14 cellular contexts compared by ENCODE assay signal in genomic region chr17:8366231-8366630, GRCh38. TPM values are rescaled to one million over a fixed set of nuclear protein-coding genes. Genes with fewer than 3 reads are reported as not detected.
A peak's percentile ranks its signal among the peaks of the same experiment; 100 is the strongest.
DNase-seq lines count a peak whose midpoint lies in the region; ATAC-seq, FAIRE-seq and TF ChIP-seq lines count a peak whose summit lies in the region.
"Had no signal": no experiment of that assay in that cellular context is flagged by ENCODE, and none has a peak within 500 bp of the region (broad histone marks: within the 10 kb centered on the region; RNA-seq: fewer than 3 reads in every experiment).

No MANE protein-coding gene starts in this region.

- no peak for DNase-seq in A549 (ENCODE audit: low read depth in 1 of 2, low spot score in 1 of 2)
- peak; percentile 84 for DNase-seq in IMR-90
- DNase-seq in coronary artery (ENCODE audit: low spot score) = peak; percentile 53
- DNase-seq in kidney tubule cell (ENCODE audit: low spot score) = peak; percentile 79
- no peak for DNase-seq in OCI-LY7 (ENCODE audit: low spot score)
- DNase-seq in mesendoderm = no peak
- DNase-seq: activated naive CD4-positive, alpha-beta T cell; AML-193; NCI-H1417; transverse colon had no signal

- no peak overlapping the region for H2BK120ac ChIP-seq in IMR-90 (ENCODE audit: low read depth, low read length)
- no peak overlapping the region for H2BK120ac ChIP-seq in mesendoderm (ENCODE audit: low read depth, low read length)

- no peak overlapping the region for H3K4me3 ChIP-seq in A549
- no peak overlapping the region for H3K4me3 ChIP-seq in IMR-90 (ENCODE audit: insufficient read depth, low read depth, low read length)
- no peak overlapping the region for H3K4me3 ChIP-seq in coronary artery
- no peak overlapping the region for H3K4me3 ChIP-seq in OCI-LY7 (ENCODE audit: low read depth, low read length, poor library complexity, severe bottlenecking)
- H3K4me3 ChIP-seq in mesendoderm (ENCODE audit: low read length) = no peak overlapping the region
- H3K4me3 ChIP-seq: skin epidermis, transverse colon had no signal

- H2BK5ac ChIP-seq in IMR-90 (ENCODE audit: low read depth, low read length, poor library complexity, severe bottlenecking) = peak overlapping the region; percentile 36
- H2BK5ac ChIP-seq in mesendoderm (ENCODE audit: low read length) = no peak overlapping the region

- H3K79me1 ChIP-seq in IMR-90 (ENCODE audit: low read depth in 1 of 2, low read length in 2 of 2) (peaks cover 5 to 15% of the 10 kb centered on the region in 2 experiments), mesendoderm (ENCODE audit: low read length) (no peaks in the 10 kb centered on the region)

- peak overlapping the region; percentile 71; the same call in 1 of the 2 replicates for H4K91ac ChIP-seq in IMR-90 (ENCODE audit: insufficient read depth, low read depth, low read length)

- no peak overlapping the region for H3K27ac ChIP-seq in A549
- peak overlapping the region; percentile 78; the same call in 1 of the 2 replicates for H3K27ac ChIP-seq in IMR-90 (ENCODE audit: insufficient read depth, low read length)
- no peak overlapping the region for H3K27ac ChIP-seq in coronary artery
- no peak overlapping the region for H3K27ac ChIP-seq in OCI-LY7 (ENCODE audit: low read depth, low read length, poor library complexity, severe bottlenecking)
- H3K27ac ChIP-seq in mesendoderm (ENCODE audit: low read depth, low read length) = no peak overlapping the region

- no peak overlapping the region for H3K14ac ChIP-seq in IMR-90 (replicated peaks; ENCODE audit: low read depth, low read length)

- H4K8ac ChIP-seq in IMR-90 (ENCODE audit: low read depth in 2 of 2, low read length in 2 of 2) = peak overlapping the region in 1 of 2 experiments; percentile 65; a peak in 1 of 4 replicates
- H4K8ac ChIP-seq in mesendoderm (ENCODE audit: low read depth, low read length) = no peak overlapping the region

- H3K27me3 ChIP-seq in IMR-90 (ENCODE audit: control insufficient read depth, insufficient read depth, low read length) (no peaks in the 10 kb centered on the region), mesendoderm (ENCODE audit: insufficient read depth, low read length, poor library complexity) (no peaks in the 10 kb centered on the region)
- H3K27me3 ChIP-seq: transverse colon had no signal

- TF ChIP-seq CTCF in A549 (IDR thresholded peaks at IDR 0.05) = no peak
- no peak for TF ChIP-seq CTCF in IMR-90 (conservative IDR thresholded peaks at IDR 0.05; ENCODE audit: low read depth, low read length)
- TF ChIP-seq CTCF in coronary artery (IDR thresholded peaks at IDR 0.05) = no peak
- TF ChIP-seq CTCF in OCI-LY7 (conservative IDR thresholded peaks at IDR 0.05; ENCODE audit: low read length) = no peak

- TF ChIP-seq EP300 in A549 (IDR thresholded peaks at IDR 0.05) = no peak

- H4K20me1 ChIP-seq in IMR-90 (ENCODE audit: insufficient read depth, low read length) (no peaks in the 10 kb centered on the region; the same call in 1 of the 2 replicates), OCI-LY7 (ENCODE audit: insufficient read depth, low read length) (no peaks in the 10 kb centered on the region)

- H2AK9ac ChIP-seq in IMR-90 (replicated peaks; ENCODE audit: low read depth, low read length, poor library complexity) = no peak overlapping the region

- H2BK20ac ChIP-seq in IMR-90 (ENCODE audit: low read depth, low read length) = no peak overlapping the region

- BruUV-seq in IMR-90 (replicated peaks; lab: Mats Ljungman, UMichigan) = no TSS peak
- no TSS peak for BruUV-seq in OCI-LY7 (replicated peaks; lab: Mats Ljungman, UMichigan)

- H2BK15ac ChIP-seq in IMR-90 (ENCODE audit: low read depth, low read length) = no peak overlapping the region
- H2BK15ac ChIP-seq in mesendoderm (replicated peaks; ENCODE audit: low read depth) = no peak overlapping the region

- in situ Hi-C loops in IMR-90 (cut with MboI; ENCODE audit: low sequenced_read_pairs) = no loop called here

- CTCF ChIA-PET in A549 (lab: Yijun Ruan, JAX) (interaction anchor here (1.6 kb wide), 1 partner anchor 11 kb away, joined by 6 read pairs; the partner anchor contains the start of gene KRABD2), IMR-90 (lab: Yijun Ruan, JAX) (no interaction called here), OCI-LY7 (lab: Charles Lee; ENCODE audit: unreplicated experiment) (no interaction called here)

- H3K36me3 ChIP-seq in IMR-90 (ENCODE audit: control insufficient read depth, insufficient read depth, low read length) = peaks cover 15% of the 10 kb centered on the region
- peaks cover 6% of the 10 kb centered on the region; the same call in 1 of the 2 replicates for H3K36me3 ChIP-seq in OCI-LY7 (ENCODE audit: insufficient read depth, low read length)
- H3K36me3 ChIP-seq in mesendoderm (ENCODE audit: control insufficient read depth, insufficient read depth, low read length) = peaks cover 1% of the 10 kb centered on the region

- ATAC-seq in A549 = peak; percentile 74 to 78
- ATAC-seq in IMR-90 (ENCODE audit: low read depth) = peak; percentile 66
- no peak for ATAC-seq in HG03354 (IDR thresholded peaks at IDR 0.05; ENCODE audit: poor library complexity, severe bottlenecking, unreplicated experiment)
- ATAC-seq in HG03280 (IDR thresholded peaks at IDR 0.05; ENCODE audit: unreplicated experiment) = no peak

- H3K18ac ChIP-seq in IMR-90 (ENCODE audit: low read depth, low read length) = no peak overlapping the region
- H3K18ac ChIP-seq in mesendoderm (ENCODE audit: low read length) = no peak overlapping the region

- peaks cover 16% of the 10 kb centered on the region for H3K9me1 ChIP-seq in IMR-90 (ENCODE audit: insufficient read depth, low read length)

- H2AFZ ChIP-seq in IMR-90 (replicated peaks; ENCODE audit: low read length, poor library complexity) (no peak overlapping the region), OCI-LY7 (ENCODE audit: low read length) (no peak overlapping the region)

- dilution Hi-C loops in IMR-90 (cut with HindIII; ENCODE audit: low sequenced_read_pairs, unreplicated experiment) = no loop called here

- H3K4me1 ChIP-seq in A549 (peaks cover 6% of the 10 kb centered on the region), IMR-90 (ENCODE audit: control insufficient read depth, insufficient read depth, low read length) (peaks cover 20% of the 10 kb centered on the region), OCI-LY7 (ENCODE audit: insufficient read depth, low read length, poor library complexity, severe bottlenecking) (no peaks in the 10 kb centered on the region), mesendoderm (ENCODE audit: control insufficient read depth, low read depth, low read length) (peaks cover under 1% of the 10 kb centered on the region)

- H3K9ac ChIP-seq in IMR-90 (ENCODE audit: low read depth, low read length) (no peak overlapping the region), mesendoderm (ENCODE audit: low read length) (no peak overlapping the region)

- H3K4ac ChIP-seq in IMR-90 (ENCODE audit: low read depth, low read length) (0 out of 2 replicates have a peak overlapping the region, but pooled peaks have one; percentile 60), mesendoderm (ENCODE audit: low read depth, low read length) (no peak overlapping the region)

- H3K4me2 ChIP-seq in A549 (peak overlapping the region; percentile 21; the same call in 1 of the 3 replicates), IMR-90 (ENCODE audit: low read depth, low read length) (peak overlapping the region; percentile 45), OCI-LY7 (ENCODE audit: low read length) (no peak overlapping the region), mesendoderm (ENCODE audit: low read length) (no peak overlapping the region)

- no peak for FAIRE-seq in A549 (lab: Jason Lieb, UNC)
- FAIRE-seq: GM18507 had no signal

- H4K5ac ChIP-seq in IMR-90 (ENCODE audit: low read depth, low read length) (peak overlapping the region; percentile 45), mesendoderm (ENCODE audit: low read length) (no peak overlapping the region)

- no peaks in the 10 kb centered on the region for H3K9me3 ChIP-seq in A549
- no peaks in the 10 kb centered on the region for H3K9me3 ChIP-seq in IMR-90 (ENCODE audit: control insufficient read depth, insufficient read depth, low read length)
- no peaks in the 10 kb centered on the region for H3K9me3 ChIP-seq in OCI-LY7 (ENCODE audit: low read length)
- H3K9me3 ChIP-seq: transverse colon had no signal

- TF ChIP-seq RAD21 in A549 (conservative IDR thresholded peaks at IDR 0.05 in 1 of 2, IDR thresholded peaks at IDR 0.05 in 1 of 2) (no peak), IMR-90 (IDR thresholded peaks at IDR 0.05; ENCODE audit: low read length) (no peak)

- H3K23ac ChIP-seq in IMR-90 (ENCODE audit: low read depth, low read length) = no peak overlapping the region
- H3K23ac ChIP-seq in mesendoderm (ENCODE audit: low read length) = no peak overlapping the region

- intact Hi-C loops in IMR-90 (cut with micrococcal nuclease) = no loop called here
- intact Hi-C loops in OCI-LY7 (cut with micrococcal nuclease; ENCODE audit: unreplicated experiment) = no loop called here

- no peaks in the 10 kb centered on the region for H3K9me2 ChIP-seq in OCI-LY7 (ENCODE audit: insufficient read depth, low read length)

- WGBS in A549 (ENCODE audit: missing lambda C conversion rate) = 48% methylated on average over 2 of the region's 2 CpGs
- WGBS in IMR-90 (ENCODE audit: extremely low coverage in 2 of 2, insufficient read length in 1 of 2), 2 experiments = no CpG with 5 or more reads among the region's 2 CpGs
- WGBS in mesendoderm (ENCODE audit: extremely low coverage, insufficient coverage, low lambda C conversion rate) = no CpG with 5 or more reads among the region's 2 CpGs

- H3K56ac ChIP-seq in IMR-90 (ENCODE audit: extremely low read depth, insufficient read depth, low read length) (no peak overlapping the region), mesendoderm (ENCODE audit: low read length) (no peak overlapping the region)

- no peak for TF ChIP-seq POLR2A in A549 (IDR thresholded peaks at IDR 0.05; ENCODE audit: low read length)
- TF ChIP-seq POLR2A in IMR-90 (IDR thresholded peaks at IDR 0.05; ENCODE audit: low read depth, low read length) = no peak

- H3K79me2 ChIP-seq in OCI-LY7 (ENCODE audit: insufficient read depth, low read depth, low read length) (no peaks in the 10 kb centered on the region), mesendoderm (ENCODE audit: control insufficient read depth, insufficient read depth, low read length) (no peaks in the 10 kb centered on the region)

- POLR2A ChIA-PET in A549 (lab: Yijun Ruan, JAX) (no interaction called here), IMR-90 (lab: Charles Lee; ENCODE audit: unreplicated experiment) (no interaction called here), OCI-LY7 (lab: Charles Lee) (no interaction called here)

- H2AK5ac ChIP-seq in IMR-90 (ENCODE audit: low read depth, low read length) (0 out of 2 replicates have a peak overlapping the region, but pooled peaks have one; percentile 47), mesendoderm (ENCODE audit: low read length) (no peak overlapping the region)

RNA-seq across cellular contexts. Expression of gene RPL26, which starts 16.8 kb away (rescaled TPM):
- polyA plus RNA-seq in A549 (2011; rRNA removed) (6,286 and 7,141 TPM in 2 replicates), A549 (2017; fragmentation: RNase III; extraction: RNeasy Plus Mini Kit Qiagen cat#74134 plus additional on column Dnase treatment) (5,521 to 6,159 TPM (median 5,591 TPM) in 3 replicates), IMR-90 (2012; rRNA removed) (3,797 and 4,763 TPM in 2 replicates)
- polyA plus RNA-seq in A549 (2012; cell fraction: cytosol; rRNA removed) = 3,627 and 5,145 TPM in 2 replicates
- 762 and 1,293 TPM in 2 replicates for polyA plus RNA-seq in A549 (2012; cell fraction: nucleus; rRNA removed)
- 905 and 1,060 TPM in 2 replicates for polyA minus RNA-seq in A549 (2011; rRNA and poly(A)+ RNA removed)
- total RNA-seq in IMR-90 (2012; rRNA removed) (5,013 and 5,721 TPM in 2 replicates), OCI-LY7 (2022) (3,139 and 3,331 TPM in 2 replicates)
- 1,326 and 3,570 TPM in 2 replicates for polyA plus RNA-seq in IMR-90 (2012; cell fraction: cytosol; rRNA removed)
- 132 and 1,784 TPM in 2 replicates for polyA plus RNA-seq in IMR-90 (2012; cell fraction: nucleus; rRNA removed; ENCODE audit: low replicate concordance)
- 4,013 and 5,038 TPM in 2 replicates for total RNA-seq in OCI-LY7 (2014; rRNA removed; shearing (Covaris generic))
- polyA plus RNA-seq in mesendoderm (2013, experiment 1 of 2) = 6,705 TPM
- 6,705 TPM for polyA plus RNA-seq in mesendoderm (2013, experiment 2 of 2)

RNA-seq across cellular contexts. Expression of gene ODF4, which starts 26.6 kb away (rescaled TPM):
- polyA plus RNA-seq in A549 (2011; rRNA removed) (not detected in 2 replicates), A549 (2017; fragmentation: RNase III; extraction: RNeasy Plus Mini Kit Qiagen cat#74134 plus additional on column Dnase treatment) (not detected in 3 replicates), IMR-90 (2012; rRNA removed) (not detected in 2 replicates)
- polyA plus RNA-seq in A549 (2012; cell fraction: cytosol; rRNA removed) = not detected in 2 replicates
- not detected in 2 replicates for polyA plus RNA-seq in A549 (2012; cell fraction: nucleus; rRNA removed)
- polyA minus RNA-seq in A549 (2011; rRNA and poly(A)+ RNA removed) = not detected in 2 replicates
- total RNA-seq in IMR-90 (2012; rRNA removed) (not detected in 2 replicates), OCI-LY7 (2022) (not detected in 2 replicates)
- not detected in 2 replicates for polyA plus RNA-seq in IMR-90 (2012; cell fraction: cytosol; rRNA removed)
- not detected in 2 replicates for polyA plus RNA-seq in IMR-90 (2012; cell fraction: nucleus; rRNA removed; ENCODE audit: low replicate concordance)
- total RNA-seq in OCI-LY7 (2014; rRNA removed; shearing (Covaris generic)) = not detected in 2 replicates
- polyA plus RNA-seq in mesendoderm (2013, experiment 1 of 2) = not detected
- polyA plus RNA-seq in mesendoderm (2013, experiment 2 of 2) = not detected
- total RNA-seq: transverse colon had no signal

RNA-seq across cellular contexts. Expression of gene RNF222, which starts 31.4 kb away (rescaled TPM):
- polyA plus RNA-seq in A549 (2011; rRNA removed) (not detected in 2 replicates), A549 (2017; fragmentation: RNase III; extraction: RNeasy Plus Mini Kit Qiagen cat#74134 plus additional on column Dnase treatment) (not detected in 3 replicates), IMR-90 (2012; rRNA removed) (not detected in 2 replicates)
- 0.01 TPM in 1 of 2 replicates, not detected in the other for polyA plus RNA-seq in A549 (2012; cell fraction: cytosol; rRNA removed)
- 0.01 TPM in 1 of 2 replicates, not detected in the other for polyA plus RNA-seq in A549 (2012; cell fraction: nucleus; rRNA removed)
- not detected in 2 replicates for polyA minus RNA-seq in A549 (2011; rRNA and poly(A)+ RNA removed)
- total RNA-seq in IMR-90 (2012; rRNA removed) (not detected in 2 replicates), OCI-LY7 (2022) (0.15 TPM in 2 replicates)
- not detected in 2 replicates for polyA plus RNA-seq in IMR-90 (2012; cell fraction: cytosol; rRNA removed)
- polyA plus RNA-seq in IMR-90 (2012; cell fraction: nucleus; rRNA removed; ENCODE audit: low replicate concordance) = 0.03 TPM in 1 of 2 replicates, not detected in the other
- total RNA-seq in OCI-LY7 (2014; rRNA removed; shearing (Covaris generic)) = 0.06 TPM in 1 of 2 replicates, not detected in the other
- polyA plus RNA-seq in mesendoderm (2013, experiment 1 of 2) = 0.08 TPM
- polyA plus RNA-seq in mesendoderm (2013, experiment 2 of 2) = 0.08 TPM
- total RNA-seq: transverse colon had no signal

RNA-seq across cellular contexts. Expression of gene ARHGEF15, which starts 56.2 kb away (rescaled TPM):
- not detected in 2 replicates for polyA plus RNA-seq in A549 (2011; rRNA removed)
- not detected in 2 replicates for polyA plus RNA-seq in A549 (2012; cell fraction: cytosol; rRNA removed)
- not detected in 2 replicates for polyA plus RNA-seq in A549 (2012; cell fraction: nucleus; rRNA removed)
- polyA plus RNA-seq in A549 (2017; fragmentation: RNase III; extraction: RNeasy Plus Mini Kit Qiagen cat#74134 plus additional on column Dnase treatment) = not detected in 3 replicates
- not detected in 2 replicates for polyA minus RNA-seq in A549 (2011; rRNA and poly(A)+ RNA removed)
- total RNA-seq in IMR-90 (2012; rRNA removed) = not detected in 2 replicates
- polyA plus RNA-seq in IMR-90 (2012; rRNA removed) = not detected in 2 replicates
- polyA plus RNA-seq in IMR-90 (2012; cell fraction: cytosol; rRNA removed) = not detected in 2 replicates
- polyA plus RNA-seq in IMR-90 (2012; cell fraction: nucleus; rRNA removed; ENCODE audit: low replicate concordance) = 0.02 TPM in 2 replicates
- not detected in 2 replicates for total RNA-seq in OCI-LY7 (2014; rRNA removed; shearing (Covaris generic))
- not detected in 2 replicates for total RNA-seq in OCI-LY7 (2022)
- 1.6 TPM for polyA plus RNA-seq in mesendoderm (2013, experiment 1 of 2)
- polyA plus RNA-seq in mesendoderm (2013, experiment 2 of 2) = 1.3 TPM

Comparison
In these comparisons a context has a peak if more than half of its experiments do, and no peak if none do; other contexts are left out.
1. ATAC-seq: peak in A549 (2 of 2) and IMR-90 (single experiment); none in HG03354 (single experiment) and HG03280 (single experiment).
2. DNase-seq: peak in IMR-90 (single experiment), coronary artery (single experiment) and kidney tubule cell (single experiment); none in A549 (0 of 2), OCI-LY7 (single experiment) and mesendoderm (single experiment).
3. H3K4me2 ChIP-seq: peak in A549 (single experiment) and IMR-90 (single experiment); none in OCI-LY7 (single experiment) and mesendoderm (single experiment).